18 cellular contexts compared by ENCODE assay signal in the genomic region with DNA sequence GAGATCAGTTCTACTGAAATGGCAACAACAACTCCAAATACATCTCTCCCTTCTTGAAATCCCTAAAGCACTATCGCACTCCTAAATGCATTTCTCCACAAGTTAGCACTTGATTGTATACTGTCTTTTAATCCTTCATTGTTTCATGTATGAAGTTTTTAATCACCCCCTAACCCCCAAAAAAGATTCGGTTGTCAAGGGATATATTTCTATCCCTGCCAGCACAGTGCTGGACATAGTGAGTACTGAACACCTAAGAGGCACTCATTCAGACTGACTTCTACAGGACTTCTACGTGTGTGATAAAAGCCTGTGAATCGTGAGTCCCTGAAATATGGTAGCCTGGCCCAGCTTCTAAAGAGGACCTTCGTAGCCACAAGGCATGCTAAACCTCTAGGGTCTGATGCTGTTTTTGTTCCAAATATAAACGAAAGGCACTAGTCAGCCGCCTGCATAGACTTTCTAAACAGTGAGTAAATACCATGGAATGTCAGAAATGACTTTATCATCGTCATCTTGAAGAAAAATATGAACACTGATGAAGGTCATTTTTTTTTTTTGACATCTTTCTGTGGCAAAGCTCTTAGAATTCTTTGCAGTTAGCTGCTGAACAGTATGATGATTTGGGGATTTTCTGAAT. TPM values are rescaled to one million over a fixed set of nuclear protein-coding genes. Genes with fewer than 3 reads are reported as not detected.
DNase-seq lines count a peak whose midpoint lies in the region; TF ChIP-seq lines count a peak whose summit lies in the region.
"Had no signal": no experiment of that assay in that cellular context is flagged by ENCODE, and none has a peak within 500 bp of the region (broad histone marks: within the 10 kb centered on the region; RNA-seq: fewer than 3 reads in every experiment).

No MANE protein-coding gene starts in this region.

- no peak overlapping the region for H4K5ac ChIP-seq in mesendoderm (ENCODE audit: low read length)

- H3K27me3 ChIP-seq in sigmoid colon (no peaks in the 10 kb centered on the region), uterus (no peaks in the 10 kb centered on the region), mesendoderm (ENCODE audit: insufficient read depth, low read length, poor library complexity) (no peaks in the 10 kb centered on the region)
- H3K27me3 ChIP-seq: cardiac muscle cell, stomach had no signal

- H2AK5ac ChIP-seq in mesendoderm (ENCODE audit: low read length), result no peak overlapping the region

- H2BK5ac ChIP-seq in mesendoderm (ENCODE audit: low read length), result no peak overlapping the region

- no peak overlapping the region for H3K9ac ChIP-seq in mesendoderm (ENCODE audit: low read length)

- no peak overlapping the region for H3K27ac ChIP-seq in sigmoid colon
- no peak overlapping the region for H3K27ac ChIP-seq in uterus
- H3K27ac ChIP-seq in mesendoderm (ENCODE audit: low read depth, low read length), result no peak overlapping the region
- H3K27ac ChIP-seq: cardiac muscle cell had no signal

- no peaks in the 10 kb centered on the region for H3K79me2 ChIP-seq in mesendoderm (ENCODE audit: control insufficient read depth, insufficient read depth, low read length)

- TF ChIP-seq EP300 in sigmoid colon (IDR thresholded peaks at IDR 0.05), result no peak

- H3K4me1 ChIP-seq in sigmoid colon (peaks cover 0 to 14% (median 0%) of the 10 kb centered on the region in 4 donors), uterus (no peaks in the 10 kb centered on the region), mesendoderm (ENCODE audit: control insufficient read depth, low read depth, low read length) (no peaks in the 10 kb centered on the region)

- no peak overlapping the region for H3K56ac ChIP-seq in mesendoderm (ENCODE audit: low read length)

- 84 to 92% methylated on average over 8 of the region's 8 CpGs for WGBS in sigmoid colon, 2 donors
- no CpG with 5 or more reads among the region's 8 CpGs for whole genome bisulfite sequencing in mesendoderm (ENCODE audit: extremely low coverage, insufficient coverage, low lambda C conversion rate)

- H3K18ac ChIP-seq in mesendoderm (ENCODE audit: low read length), result no peak overlapping the region

- POLR2A ChIA-PET in GM10248 (lab: Yijun Ruan, JAX), result no interaction called here

- CTCF ChIA-PET in GM10248 (lab: Yijun Ruan, JAX), result no interaction called here

- H3K79me1 ChIP-seq in mesendoderm (ENCODE audit: low read length), result no peaks in the 10 kb centered on the region

- no peak overlapping the region for H4K8ac ChIP-seq in mesendoderm (ENCODE audit: low read depth, low read length)

- no peak overlapping the region for H2BK120ac ChIP-seq in mesendoderm (ENCODE audit: low read depth, low read length)

- no peak overlapping the region for H2BK15ac ChIP-seq in mesendoderm (replicated peaks; ENCODE audit: low read depth)

- DNase-seq in A172 (ENCODE audit: low spot score), result peak; percentile 92
- peak; percentile 30 for DNase-seq in HS-27A (ENCODE audit: low read depth)
- peak; percentile 10 for DNase-seq in astrocyte of the hippocampus (ENCODE audit: low read depth, low spot score)
- peak; percentile 94 for DNase-seq in iris pigment epithelial cell (ENCODE audit: low read depth)
- DNase-seq in sigmoid colon, result no peak
- DNase-seq in uterus, result no peak
- no peak for DNase-seq in GM10248 (ENCODE audit: extremely low spot score)
- DNase-seq in mesendoderm, result no peak
- DNase-seq: activated CD4-positive, alpha-beta memory T cell treated with anti-CD3 and anti-CD28 coated beads for 36 hours; activated gamma-delta T cell; DMS 273 treated with DMSO at 0.1 percent for 48 hours; KG1; NCI-H1694 treated with DMSO at 0.1 percent for 48 hours; NCI-H774; SHP77 treated with DMSO at 0.1 percent for 48 hours; stomach had no signal

- no peak overlapping the region for H3K4ac ChIP-seq in mesendoderm (ENCODE audit: low read depth, low read length)

- no peaks in the 10 kb centered on the region for H3K9me3 ChIP-seq in sigmoid colon
- H3K9me3 ChIP-seq in uterus, result no peaks in the 10 kb centered on the region
- H3K9me3 ChIP-seq: stomach had no signal

- H3K36me3 ChIP-seq in sigmoid colon (peaks cover 8 to 68% (median 32%) of the 10 kb centered on the region in 4 donors), uterus (no peaks in the 10 kb centered on the region), mesendoderm (ENCODE audit: control insufficient read depth, insufficient read depth, low read length) (peaks cover 7% of the 10 kb centered on the region)

- TF ChIP-seq POLR2A in sigmoid colon (IDR thresholded peaks at IDR 0.05) (no peak), uterus (IDR thresholded peaks at IDR 0.05) (no peak)

- TF ChIP-seq CTCF in sigmoid colon (IDR thresholded peaks at IDR 0.05), result no peak
- no peak for TF ChIP-seq CTCF in uterus (IDR thresholded peaks at IDR 0.05)
- TF ChIP-seq CTCF in GM10248 (IDR thresholded peaks at IDR 0.05; ENCODE audit: control extremely low read depth, extremely low read depth, low read depth, missing control alignments), result no peak

- H3K4me2 ChIP-seq in mesendoderm (ENCODE audit: low read length), result no peak overlapping the region

- H3K23ac ChIP-seq in mesendoderm (ENCODE audit: low read length), result no peak overlapping the region

- intact Hi-C loops in sigmoid colon (cut with DNase I) (no loop called here), uterus (cut with DNase I; ENCODE audit: low total_unique reads) (no loop called here)

- H3K4me3 ChIP-seq in sigmoid colon (no peak overlapping the region), uterus (no peak overlapping the region), mesendoderm (ENCODE audit: low read length) (no peak overlapping the region)
- H3K4me3 ChIP-seq: cardiac muscle cell, stomach had no signal

RNA-seq across cellular contexts. Expression of a gene that starts 14.6 kb away (rescaled TPM):
- 11.2 and 14.3 TPM in 2 replicates for total RNA-seq in A172 (2014; rRNA removed; shearing (Covaris generic))
- total RNA-seq in sigmoid colon, result 10 to 100 TPM; 14.7 to 21.8 (median 17.4) TPM
- polyA plus RNA-seq in sigmoid colon, result 1 to 10 TPM; 4.2 to 4.3 (median 4.2) TPM
- total RNA-seq in uterus, result 10 to 100 TPM in 3 of 4 donors, 1 to 10 TPM in 1; 5.0 to 28.9 (median 17.0) TPM
- 16.9 TPM for polyA plus RNA-seq in mesendoderm (2013, experiment 1 of 2)
- 16.5 TPM for polyA plus RNA-seq in mesendoderm (2013, experiment 2 of 2)

RNA-seq across cellular contexts. Expression of a gene that starts 19.6 kb away (rescaled TPM):
- 11.5 and 15.5 TPM in 2 replicates for total RNA-seq in A172 (2014; rRNA removed; shearing (Covaris generic))
- total RNA-seq in sigmoid colon, result 10 to 100 TPM; 27.8 to 32.7 (median 31.6) TPM
- polyA plus RNA-seq in sigmoid colon, result 10 to 100 TPM in 2 of 3 donors, 1 to 10 TPM in 1; 8.4 to 22.4 (median 11.3) TPM
- total RNA-seq in uterus, result 10 to 100 TPM; 20.9 to 96.7 (median 53.6) TPM
- 5.7 TPM for polyA plus RNA-seq in mesendoderm (2013, experiment 1 of 2)
- 7.5 TPM for polyA plus RNA-seq in mesendoderm (2013, experiment 2 of 2)

RNA-seq across cellular contexts. Expression of a gene that starts 46.5 kb away (rescaled TPM):
- 23.0 and 26.2 TPM in 2 replicates for total RNA-seq in A172 (2014; rRNA removed; shearing (Covaris generic))
- total RNA-seq in sigmoid colon (10 to 100 TPM; 17.9 to 28.0 (median 22.6) TPM), uterus (10 to 100 TPM; 10.9 to 69.4 (median 50.3) TPM)
- 10 to 100 TPM; 17.1 to 19.2 (median 18.8) TPM for polyA plus RNA-seq in sigmoid colon
- polyA plus RNA-seq in mesendoderm (2013, experiment 1 of 2), result 43.9 TPM
- polyA plus RNA-seq in mesendoderm (2013, experiment 2 of 2), result 44.9 TPM

RNA-seq across cellular contexts. Expression of a gene that starts 53.8 kb away (rescaled TPM):
- 70.3 and 74.6 TPM in 2 replicates for total RNA-seq in A172 (2014; rRNA removed; shearing (Covaris generic))
- total RNA-seq in sigmoid colon (10 to 100 TPM; 58.4 to 87.4 (median 68.4) TPM), uterus (100 to 1,000 TPM in 1 of 4 donors, 10 to 100 TPM in 3; 31.8 to 110 (median 53.1) TPM)
- 10 to 100 TPM; 80.2 to 91.3 (median 87.1) TPM for polyA plus RNA-seq in sigmoid colon
- 93.1 TPM for polyA plus RNA-seq in mesendoderm (2013, experiment 1 of 2)
- 96.4 TPM for polyA plus RNA-seq in mesendoderm (2013, experiment 2 of 2)

RNA-seq across cellular contexts. Expression of a gene that starts 59.2 kb away (rescaled TPM):
- total RNA-seq in A172 (2014; rRNA removed; shearing (Covaris generic)), result not detected in 2 replicates
- 10 to 100 TPM in 1 of 4 donors, 1 to 10 TPM in 2, under 1 TPM in 1; 0.66 to 17.1 (median 4.1) TPM for total RNA-seq in sigmoid colon
- polyA plus RNA-seq in sigmoid colon, result 10 to 100 TPM in 1 of 3 donors, 1 to 10 TPM in 2; 4.6 to 10.2 (median 7.9) TPM
- not detected for total RNA-seq in uterus
- 0.08 TPM for polyA plus RNA-seq in mesendoderm (2013, experiment 1 of 2)
- polyA plus RNA-seq in mesendoderm (2013, experiment 2 of 2), result 0.06 TPM
- total RNA-seq: A673; activated CD4-positive, alpha-beta memory T cell treated with anti-CD3 and anti-CD28 coated beads for 36 hours; cardiac muscle cell had no signal
- polyA plus RNA-seq: cardiac muscle cell had no signal

Comparison
In these comparisons a context has a peak if more than half of its experiments do, and no peak if none do; other contexts are left out.
1. DNase-seq: peak in A172 (single experiment), HS-27A (single experiment), astrocyte of the hippocampus (single experiment) and iris pigment epithelial cell (single experiment); none in sigmoid colon (single experiment), uterus (0 of 2), GM10248 (single experiment) and mesendoderm (single experiment).